1 cellular context compared by ENCODE assay signal in genomic region chr22:36143956-36144355, GRCh38.
TF ChIP-seq lines count a peak whose summit lies in the region.

No MANE protein-coding gene starts in this region.

TF ChIP-seq in H1, 55 proteins besides CTCF, POLR2A, EP300 and RAD21:
- TF ChIP-seq SIN3A (conservative IDR thresholded peaks at IDR 0.05 in 1 of 2, IDR thresholded peaks at IDR 0.05 in 1 of 2; ENCODE audit: low read depth in 1 of 2, low read length in 2 of 2), result no peak
- TF ChIP-seq CTBP2 (IDR thresholded peaks at IDR 0.05; ENCODE audit: borderline replicate concordance, insufficient read depth, insufficient read length, low read length), result no peak
- no peak for TF ChIP-seq CBX5 (IDR thresholded peaks at IDR 0.05; ENCODE audit: low read depth, low read length)
TF ChIP-seq in H1: peak in this region for 0.
